Comparison of ENCODE assay signal across 10 cellular contexts in genomic region chr17:74205274-74205673, GRCh38. TPM values are rescaled to one million over a fixed set of nuclear protein-coding genes. Genes with fewer than 3 reads are reported as not detected.
DNase-seq lines count a peak whose midpoint lies in the region; ATAC-seq and TF ChIP-seq lines count a peak whose summit lies in the region.
"Had no signal": no experiment of that assay in that cellular context is flagged by ENCODE, and none has a peak within 500 bp of the region (broad histone marks: within the 10 kb centered on the region; RNA-seq: fewer than 3 reads in every experiment).

No MANE protein-coding gene starts in this region.

- peaks cover 15% of the 10 kb centered on the region for H3K27me3 Mint-ChIP-seq in activated T-cell treated with anti-CD3 and anti-CD28 coated beads, Interleukin-2, amount 50 U/mL, for 24 hours
- H3K27me3 Mint-ChIP-seq in glutamatergic neuron (ENCODE audit: unreplicated experiment) = peaks cover 9% of the 10 kb centered on the region

- peak overlapping the region; percentile 86 for H3K27ac ChIP-seq in VCaP
- peak overlapping the region; percentile 5 for H3K27ac ChIP-seq in substantia nigra (ENCODE audit: low read depth, low read length, poor library complexity, severe bottlenecking)

- peaks cover 53% of the 10 kb centered on the region for H3K4me1 Mint-ChIP-seq in activated T-cell treated with anti-CD3 and anti-CD28 coated beads, Interleukin-2, amount 50 U/mL, for 24 hours (ENCODE audit: low read depth)
- H3K4me1 Mint-ChIP-seq in glutamatergic neuron (ENCODE audit: low read depth, unreplicated experiment) = peaks cover 32% of the 10 kb centered on the region

- H3K27ac Mint-ChIP-seq in activated T-cell treated with anti-CD3 and anti-CD28 coated beads, Interleukin-2, amount 50 U/mL, for 24 hours = peak overlapping the region; percentile 100
- peak overlapping the region; percentile 59 for H3K27ac Mint-ChIP-seq in glutamatergic neuron (ENCODE audit: unreplicated experiment)

- no peak for DNase-seq in activated T-cell treated with anti-CD3 and anti-CD28 coated beads, Interleukin-2, amount 50 U/mL, for 24 hours
- no peak for DNase-seq in activated T-cell treated with anti-CD3 and anti-CD28 coated beads for 4 hours
- no peak for DNase-seq in glutamatergic neuron
- DNase-seq in substantia nigra (lab: John Stamatoyannopoulos, UW) = no peak
- no peak for DNase-seq in NCI-H748 treated with DMSO at 0.1 percent for 48 hours (lab: John Stamatoyannopoulos, UW)
- no peak for DNase-seq in SW 1271 (lab: John Stamatoyannopoulos, UW)
- DNase-seq: amygdala, kidney glomerular epithelial cell had no signal

- no peak for ATAC-seq in HG03342 (IDR thresholded peaks at IDR 0.05; ENCODE audit: unreplicated experiment)

- no peak for TF ChIP-seq CTCF in VCaP (conservative IDR thresholded peaks at IDR 0.05)
- no peak for TF ChIP-seq CTCF in glutamatergic neuron (IDR thresholded peaks at IDR 0.05; ENCODE audit: partially characterized antibody, unreplicated experiment)

- H3K36me3 Mint-ChIP-seq in activated T-cell treated with anti-CD3 and anti-CD28 coated beads, Interleukin-2, amount 50 U/mL, for 24 hours (ENCODE audit: low read depth) = peaks cover 69% of the 10 kb centered on the region
- no peaks in the 10 kb centered on the region for H3K36me3 Mint-ChIP-seq in glutamatergic neuron (ENCODE audit: unreplicated experiment)

- H3K9me3 Mint-ChIP-seq in activated T-cell treated with anti-CD3 and anti-CD28 coated beads, Interleukin-2, amount 50 U/mL, for 24 hours = no peaks in the 10 kb centered on the region
- peaks cover 8% of the 10 kb centered on the region for H3K9me3 Mint-ChIP-seq in glutamatergic neuron (ENCODE audit: unreplicated experiment)

- H3K4me3 Mint-ChIP-seq in activated T-cell treated with anti-CD3 and anti-CD28 coated beads, Interleukin-2, amount 50 U/mL, for 24 hours = peak overlapping the region; percentile 99
- peak overlapping the region; percentile 68 for H3K4me3 Mint-ChIP-seq in glutamatergic neuron (ENCODE audit: unreplicated experiment)

RNA-seq across cellular contexts. Expression of gene RPL38, which starts 1.8 kb away (rescaled TPM):
- 600 TPM for total RNA-seq in glutamatergic neuron (ENCODE audit: unreplicated experiment)

RNA-seq across cellular contexts. Expression of gene TTYH2, which starts 8.1 kb away (rescaled TPM):
- total RNA-seq in glutamatergic neuron (ENCODE audit: unreplicated experiment) = 121 TPM
